In the genomic region with DNA sequence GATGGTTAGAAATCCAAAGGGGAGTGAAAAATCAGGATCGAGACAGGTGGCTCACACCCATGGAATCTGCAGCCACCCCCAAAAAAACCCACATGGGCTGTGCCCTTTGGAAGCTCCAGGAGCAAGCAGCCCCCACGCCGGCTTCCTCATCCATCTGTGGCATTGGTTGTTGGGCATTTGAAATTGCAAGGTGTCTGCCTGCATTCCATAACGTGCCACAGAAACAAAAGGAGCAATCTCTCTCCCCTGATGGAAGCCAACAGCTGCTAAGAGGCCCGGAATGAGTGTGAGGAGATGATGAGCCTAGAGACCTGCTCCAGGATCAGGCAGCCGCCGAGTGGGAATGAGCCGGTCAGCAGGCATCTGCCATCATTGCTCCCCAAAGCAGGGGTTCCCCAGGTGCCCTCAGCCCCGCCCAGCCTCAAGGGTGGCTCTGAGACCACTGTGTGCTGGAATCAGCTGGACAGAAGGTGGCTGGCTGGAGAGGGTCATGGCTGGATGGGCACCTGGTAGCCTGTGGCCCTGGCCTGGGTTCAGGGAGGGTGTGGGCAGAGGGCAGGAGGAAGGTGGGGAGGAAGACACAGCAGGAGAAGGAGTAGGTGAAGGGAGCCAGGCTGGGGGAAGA, we compare ENCODE assay signal across 28 cellular contexts.
"Had no signal": no experiment of that assay in that cellular context is flagged by ENCODE, and none has a peak within 500 bp of the region (broad histone marks: within the 10 kb centered on the region; RNA-seq: fewer than 3 reads in every experiment).

No MANE protein-coding gene starts in this region.

- H3K4me3 Mint-ChIP-seq: effector memory CD8-positive, alpha-beta T cell; immature natural killer cell; natural killer cell; stimulated activated effector memory CD8-positive, alpha-beta T cell treated with anti-CD3 and anti-CD28 coated beads, Interleukin-12 subunit alpha, Interleukin-12 subunit beta, amount 100 ng/mL, for 72 hours had no signal

- H3K4me1 ChIP-seq: esophagus squamous epithelium, heart right ventricle, left ventricle myocardium inferior, lower lobe of right lung, pancreas, right lobe of liver, stomach, thyroid gland, vagina had no signal

- DNase-seq: cortex of kidney; effector memory CD8-positive, alpha-beta T cell; erythroblast; esophagus squamous epithelium; foreskin melanocyte; glutamatergic neuron; heart right ventricle; hippocampal formation; immature natural killer cell; islet precursor cell; kidney glomerular epithelial cell; left colon; left ventricle myocardium inferior; lower lobe of right lung; natural killer cell; pancreas; stimulated activated CD4-positive, alpha-beta T cell treated with anti-CD3 and anti-CD28 coated beads, Interleukin-2, amount 100 ng/mL, for 24 hours; stimulated activated CD4-positive, alpha-beta T cell treated with anti-CD3 and anti-CD28 coated beads, Interleukin-4, amount 100 ng/mL, for 24 hours; stimulated activated naive CD4-positive, alpha-beta T cell treated with Interleukin-2 at 50 U/mL for 16 hours; stomach; thyroid gland; trophoblast cell had no signal

- H3K36me3 Mint-ChIP-seq: immature natural killer cell; natural killer cell; stimulated activated effector memory CD8-positive, alpha-beta T cell treated with anti-CD3 and anti-CD28 coated beads, Interleukin-12 subunit alpha, Interleukin-12 subunit beta, amount 100 ng/mL, for 72 hours had no signal

- H3K27ac ChIP-seq: esophagus squamous epithelium, heart right ventricle, left ventricle myocardium inferior, lower lobe of right lung, neutrophil, pancreas, right lobe of liver, stomach, thyroid gland, vagina had no signal

- H3K4me3 ChIP-seq: esophagus squamous epithelium, heart right ventricle, left ventricle myocardium inferior, lower lobe of right lung, pancreas, right lobe of liver, smooth muscle cell, stomach, thyroid gland, vagina had no signal

- H3K27ac Mint-ChIP-seq: effector memory CD8-positive, alpha-beta T cell; natural killer cell; progenitor cell of endocrine pancreas; stimulated activated effector memory CD8-positive, alpha-beta T cell treated with anti-CD3 and anti-CD28 coated beads, Interleukin-12 subunit alpha, Interleukin-12 subunit beta, amount 100 ng/mL, for 72 hours had no signal

- H3K4me1 Mint-ChIP-seq: immature natural killer cell; natural killer cell; stimulated activated effector memory CD8-positive, alpha-beta T cell treated with anti-CD3 and anti-CD28 coated beads, Interleukin-12 subunit alpha, Interleukin-12 subunit beta, amount 100 ng/mL, for 72 hours had no signal

- ATAC-seq: effector memory CD8-positive, alpha-beta T cell; heart right ventricle; left colon; lower lobe of right lung; natural killer cell; pancreas; stimulated activated effector memory CD8-positive, alpha-beta T cell treated with anti-CD3 and anti-CD28 coated beads, Interleukin-12 subunit alpha, Interleukin-12 subunit beta, amount 100 ng/mL, for 72 hours had no signal

- H3K9me3 Mint-ChIP-seq: natural killer cell had no signal

- H3K36me3 ChIP-seq: esophagus squamous epithelium, heart right ventricle, left ventricle myocardium inferior, lower lobe of right lung, neutrophil, pancreas, right lobe of liver, stomach, thyroid gland, vagina had no signal

- H3K9me3 ChIP-seq: pancreas, right lobe of liver, thyroid gland had no signal

- H3K27me3 ChIP-seq: neutrophil, pancreas, right lobe of liver, thyroid gland, vagina had no signal
